28 cellular contexts compared by ENCODE assay signal in the genomic region with DNA sequence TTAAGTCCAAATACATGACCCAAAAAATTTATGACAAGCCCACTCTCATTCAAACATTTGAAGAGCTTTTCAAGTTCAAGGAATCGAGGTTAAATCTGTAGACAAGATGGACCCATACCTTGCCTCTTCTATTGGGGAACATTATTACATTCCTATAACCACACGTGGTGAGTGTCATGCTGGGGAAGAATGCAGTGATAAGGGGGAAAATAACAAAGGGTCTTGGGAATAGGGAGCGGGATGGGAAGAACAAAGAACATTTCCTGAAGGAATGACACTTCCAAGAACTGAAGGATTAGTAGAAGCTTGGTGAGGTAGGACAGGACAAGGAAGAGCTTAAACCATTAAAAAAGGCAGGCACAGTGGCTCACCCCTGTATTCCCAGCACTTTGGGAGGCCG. TPM values are rescaled to one million over a fixed set of nuclear protein-coding genes. Genes with fewer than 3 reads are reported as not detected.
DNase-seq lines count a peak whose midpoint lies in the region; ATAC-seq and TF ChIP-seq lines count a peak whose summit lies in the region.
"Had no signal": no experiment of that assay in that cellular context is flagged by ENCODE, and none has a peak within 500 bp of the region (broad histone marks: within the 10 kb centered on the region; RNA-seq: fewer than 3 reads in every experiment).

No MANE protein-coding gene starts in this region.

- TF ChIP-seq CTCF in endodermal cell (conservative IDR thresholded peaks at IDR 0.05), result no peak

- peak overlapping the region; percentile 3 for H3K4me3 Mint-ChIP-seq in activated naive CD8-positive, alpha-beta T cell treated with anti-CD3 and anti-CD28 coated beads, Interleukin-2, amount 10 ng/mL, durations not matched to agents 7 days and 5 days
- no peak overlapping the region for H3K4me3 Mint-ChIP-seq in activated naive CD8-positive, alpha-beta T cell treated with anti-CD3 and anti-CD28 coated beads for 36 hours
- H3K4me3 Mint-ChIP-seq in endodermal cell, result no peak overlapping the region
- H3K4me3 Mint-ChIP-seq: H9 had no signal

- no peaks in the 10 kb centered on the region for H3K9me3 Mint-ChIP-seq in activated naive CD8-positive, alpha-beta T cell treated with anti-CD3 and anti-CD28 coated beads, Interleukin-2, amount 10 ng/mL, durations not matched to agents 7 days and 5 days
- no peaks in the 10 kb centered on the region for H3K9me3 Mint-ChIP-seq in activated naive CD8-positive, alpha-beta T cell treated with anti-CD3 and anti-CD28 coated beads for 36 hours
- H3K9me3 Mint-ChIP-seq in endodermal cell, result no peaks in the 10 kb centered on the region
- H3K9me3 Mint-ChIP-seq: H9 had no signal

- no peaks in the 10 kb centered on the region for H3K9me3 ChIP-seq in endodermal cell (ENCODE audit: control insufficient read depth, low read length)
- H3K9me3 ChIP-seq: A549 had no signal

- H3K4me1 Mint-ChIP-seq in activated naive CD8-positive, alpha-beta T cell treated with anti-CD3 and anti-CD28 coated beads, Interleukin-2, amount 10 ng/mL, durations not matched to agents 7 days and 5 days, result peaks cover 22% of the 10 kb centered on the region
- peaks cover 18% of the 10 kb centered on the region for H3K4me1 Mint-ChIP-seq in activated naive CD8-positive, alpha-beta T cell treated with anti-CD3 and anti-CD28 coated beads for 36 hours
- peaks cover 37% of the 10 kb centered on the region for H3K4me1 Mint-ChIP-seq in endodermal cell

- H3K27me3 ChIP-seq in H7 (ENCODE audit: control insufficient read depth, insufficient read depth, low read length) (no peaks in the 10 kb centered on the region), endodermal cell (ENCODE audit: control insufficient read depth, insufficient read depth, low read length, poor library complexity, severe bottlenecking) (no peaks in the 10 kb centered on the region)

- no peak overlapping the region for H3K27ac ChIP-seq in endodermal cell (ENCODE audit: low read depth, low read length)
- H3K27ac ChIP-seq: A549, C4-2B, SK-N-MC had no signal

- no peaks in the 10 kb centered on the region for H3K27me3 Mint-ChIP-seq in activated naive CD8-positive, alpha-beta T cell treated with anti-CD3 and anti-CD28 coated beads, Interleukin-2, amount 10 ng/mL, durations not matched to agents 7 days and 5 days
- H3K27me3 Mint-ChIP-seq in activated naive CD8-positive, alpha-beta T cell treated with anti-CD3 and anti-CD28 coated beads for 36 hours, result no peaks in the 10 kb centered on the region
- H3K27me3 Mint-ChIP-seq in endodermal cell (ENCODE audit: insufficient read depth), result no peaks in the 10 kb centered on the region

- POLR2A ChIA-PET in activated naive CD8-positive, alpha-beta T cell treated with anti-CD3 and anti-CD28 coated beads, Interleukin-2, amount 10 ng/mL, durations not matched to agents 7 days and 5 days (lab: Charles Lee), result no interaction called here

- H3K27ac Mint-ChIP-seq in activated naive CD8-positive, alpha-beta T cell treated with anti-CD3 and anti-CD28 coated beads, Interleukin-2, amount 10 ng/mL, durations not matched to agents 7 days and 5 days, result peak overlapping the region; percentile 78
- no peak overlapping the region for H3K27ac Mint-ChIP-seq in activated naive CD8-positive, alpha-beta T cell treated with anti-CD3 and anti-CD28 coated beads for 36 hours
- no peak overlapping the region for H3K27ac Mint-ChIP-seq in endodermal cell

- H3K9ac ChIP-seq in endodermal cell (ENCODE audit: extremely low read depth, low read length, poor library complexity, severe bottlenecking), result no peak overlapping the region

- H3K36me3 Mint-ChIP-seq in activated naive CD8-positive, alpha-beta T cell treated with anti-CD3 and anti-CD28 coated beads, Interleukin-2, amount 10 ng/mL, durations not matched to agents 7 days and 5 days, result peaks cover 10% of the 10 kb centered on the region
- H3K36me3 Mint-ChIP-seq in activated naive CD8-positive, alpha-beta T cell treated with anti-CD3 and anti-CD28 coated beads for 36 hours, result peaks cover 10% of the 10 kb centered on the region
- H3K36me3 Mint-ChIP-seq in endodermal cell (ENCODE audit: low read depth), result peaks cover 26% of the 10 kb centered on the region

- H3K4me3 ChIP-seq in H7 (ENCODE audit: insufficient read depth, low read depth, low read length) (no peak overlapping the region), endodermal cell (ENCODE audit: low read length) (no peak overlapping the region)
- H3K4me3 ChIP-seq: A549, K562, SK-N-MC had no signal

- WGBS in endodermal cell (ENCODE audit: insufficient coverage in 1 of 2, insufficient read length in 1 of 2), 2 experiments, result 75 to 100% methylated on average over 1 to 4 of the region's 4 CpGs

- no peak for DNase-seq in activated naive CD8-positive, alpha-beta T cell treated with anti-CD3 and anti-CD28 coated beads, Interleukin-2, amount 10 ng/mL, durations not matched to agents 7 days and 5 days
- no peak for DNase-seq in activated naive CD8-positive, alpha-beta T cell treated with anti-CD3 and anti-CD28 coated beads for 36 hours
- DNase-seq in H7 (peak; percentile 26), endodermal cell (peak; percentile 48), NCI-H2107 treated with DMSO at 0.1 percent for 48 hours (lab: John Stamatoyannopoulos, UW; ENCODE audit: unreplicated experiment) (no peak), COLO668 (lab: John Stamatoyannopoulos, UW; ENCODE audit: unreplicated experiment) (no peak)
- DNase-seq: COR-L47, DMS79, EL, GDM1, H9, Kasumi-1, MV-4-11, NCI-H1105, NCI-H1436 treated with DMSO at 0.1 percent for 48 hours, NCI-H187 treated with DMSO at 0.1 percent for 48 hours, NCI-H446, NCI-H524 treated with DMSO at 0.1 percent for 48 hours, NCI-H774, SIG-M5 had no signal

- no peak for ATAC-seq in activated naive CD8-positive, alpha-beta T cell treated with anti-CD3 and anti-CD28 coated beads, Interleukin-2, amount 10 ng/mL, durations not matched to agents 7 days and 5 days (ENCODE audit: low read depth)
- no peak for ATAC-seq in HG03469 (IDR thresholded peaks at IDR 0.05; ENCODE audit: unreplicated experiment)
- ATAC-seq: A549, HepG2, K562 had no signal

- H3K4me1 ChIP-seq in endodermal cell (ENCODE audit: control insufficient read depth, insufficient read depth, low read length), result peaks cover 18% of the 10 kb centered on the region

- no peaks in the 10 kb centered on the region for H3K36me3 ChIP-seq in H7 (replicated peaks; ENCODE audit: control insufficient read depth, insufficient read depth, low read length)
- H3K36me3 ChIP-seq in endodermal cell (ENCODE audit: control insufficient read depth, insufficient read depth, low read length), result peaks cover 31% of the 10 kb centered on the region

RNA-seq across cellular contexts. Expression of gene PDZK1, which starts 18.8 kb away (rescaled TPM):
- total RNA-seq in activated naive CD8-positive, alpha-beta T cell treated with anti-CD3 and anti-CD28 coated beads, Interleukin-2, amount 10 ng/mL, durations not matched to agents 7 days and 5 days, result under 1 TPM; 0.30 to 0.51 TPM
- total RNA-seq in activated naive CD8-positive, alpha-beta T cell treated with anti-CD3 and anti-CD28 coated beads for 36 hours, result not detected
- total RNA-seq in H7 (2014; rRNA removed; shearing (Covaris generic)), result 1.3 and 4.1 TPM in 2 replicates
- total RNA-seq in endodermal cell, result 10 to 100 TPM; 47.2 to 51.8 TPM
- 12.6 TPM for polyA plus RNA-seq in endodermal cell (2013, experiment 1 of 2)
- polyA plus RNA-seq in endodermal cell (2013, experiment 2 of 2), result 13.9 TPM
- total RNA-seq: H9, HT1080 had no signal

RNA-seq across cellular contexts. Expression of gene CD160, which starts 31.0 kb away (rescaled TPM):
- under 1 TPM; 0.20 to 0.53 TPM for total RNA-seq in activated naive CD8-positive, alpha-beta T cell treated with anti-CD3 and anti-CD28 coated beads, Interleukin-2, amount 10 ng/mL, durations not matched to agents 7 days and 5 days
- total RNA-seq in activated naive CD8-positive, alpha-beta T cell treated with anti-CD3 and anti-CD28 coated beads for 36 hours, result 10 to 100 TPM; 14.2 to 14.4 TPM
- total RNA-seq in H7 (2014; rRNA removed; shearing (Covaris generic)), result 0.35 TPM in 1 of 2 replicates, not detected in the other
- not detected for total RNA-seq in endodermal cell
- not detected for polyA plus RNA-seq in endodermal cell (2013, experiment 1 of 2)
- not detected for polyA plus RNA-seq in endodermal cell (2013, experiment 2 of 2)
- total RNA-seq: H9, HepG2, HT1080, K562, M059J had no signal

Comparison
In these comparisons a context has a peak if more than half of its experiments do, and no peak if none do; other contexts are left out.
1. RNA of gene CD160, which starts 31.0 kb away (total RNA-seq): 14.2 to 14.4 TPM in activated naive CD8-positive, alpha-beta T cell treated with anti-CD3 and anti-CD28 coated beads for 36 hours; 0.20 to 0.53 TPM in activated naive CD8-positive, alpha-beta T cell treated with anti-CD3 and anti-CD28 coated beads, Interleukin-2, amount 10 ng/mL, durations not matched to agents 7 days and 5 days, 0.35 TPM in H7 and not detected in endodermal cell; every median in the first group is over 4 times any median in the second.
2. DNase-seq: peak in H7 (single experiment) and endodermal cell (single experiment); none in activated naive CD8-positive, alpha-beta T cell treated with anti-CD3 and anti-CD28 coated beads, Interleukin-2, amount 10 ng/mL, durations not matched to agents 7 days and 5 days (single experiment), activated naive CD8-positive, alpha-beta T cell treated with anti-CD3 and anti-CD28 coated beads for 36 hours (single experiment), NCI-H2107 treated with DMSO at 0.1 percent for 48 hours (single experiment) and COLO668 (single experiment).